In genomic region chr2:84458436-84459027, GRCh38 we compare ENCODE assay signal across 1 cellular context.
TF ChIP-seq lines count a peak whose summit lies in the region.

No MANE protein-coding gene starts in this region.

TF ChIP-seq in GM23338, 12 proteins besides CTCF, POLR2A, EP300 and RAD21 (continued from another document):
- TF ChIP-seq CREB1 (CRISPR knock-in tag; IDR thresholded peaks at IDR 0.05; ENCODE audit: low read depth) (no peak), STAT1 (IDR thresholded peaks at IDR 0.05; ENCODE audit: unreplicated experiment) (no peak), ZNF114 (CRISPR knock-in tag; IDR thresholded peaks at IDR 0.05) (no peak), EZH2 (IDR thresholded peaks at IDR 0.05; ENCODE audit: low read depth, unreplicated experiment) (no peak), JUNB (IDR thresholded peaks at IDR 0.05; ENCODE audit: unreplicated experiment) (no peak), EZH2phosphoT487 (IDR thresholded peaks at IDR 0.05; ENCODE audit: unreplicated experiment) (no peak), ZNF462 (CRISPR knock-in tag; IDR thresholded peaks at IDR 0.05) (no peak), POLR2AphosphoS5 (IDR thresholded peaks at IDR 0.05; ENCODE audit: low read depth) (no peak), ZNF331 (CRISPR knock-in tag; IDR thresholded peaks at IDR 0.05; ENCODE audit: low read depth) (no peak), ETS1 (IDR thresholded peaks at IDR 0.05) (no peak)
